Comparison of ENCODE assay signal across 2 cellular contexts in the genomic region with DNA sequence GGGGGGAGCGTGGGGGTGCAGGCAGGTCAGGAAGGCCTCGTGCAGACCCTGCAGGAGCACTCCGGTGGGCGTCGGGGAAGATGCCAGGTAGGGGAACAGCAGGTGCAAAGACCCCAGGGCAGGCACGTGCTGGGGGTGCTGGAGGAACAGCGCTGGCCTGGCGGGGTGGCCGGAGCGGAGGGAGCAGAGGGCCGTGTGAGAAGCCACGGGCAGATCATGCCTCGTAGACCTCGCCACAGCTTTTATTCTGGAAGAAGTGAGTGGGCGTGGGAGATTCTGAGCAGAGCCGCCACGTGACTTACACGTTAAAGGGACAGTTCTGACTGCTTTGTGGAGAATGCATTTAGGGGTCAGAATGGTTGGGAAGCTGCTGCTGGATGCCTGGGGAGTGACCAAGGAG.
TF ChIP-seq lines count a peak whose summit lies in the region.

No MANE protein-coding gene starts in this region.

TF ChIP-seq in IMR-90, 13 proteins besides CTCF, POLR2A, EP300 and RAD21:
- no peak for TF ChIP-seq MAZ (IDR thresholded peaks at IDR 0.05; ENCODE audit: borderline replicate concordance, low read depth, low read length)
- peak; percentile 48; the same call in 1 of the 2 replicates for TF ChIP-seq BHLHE40 (IDR thresholded peaks at IDR 0.05; ENCODE audit: low read depth, low read length)
- TF ChIP-seq RFX5 (IDR thresholded peaks at IDR 0.05; ENCODE audit: low read depth, low read length), result no peak
- TF ChIP-seq, protein P1, sequence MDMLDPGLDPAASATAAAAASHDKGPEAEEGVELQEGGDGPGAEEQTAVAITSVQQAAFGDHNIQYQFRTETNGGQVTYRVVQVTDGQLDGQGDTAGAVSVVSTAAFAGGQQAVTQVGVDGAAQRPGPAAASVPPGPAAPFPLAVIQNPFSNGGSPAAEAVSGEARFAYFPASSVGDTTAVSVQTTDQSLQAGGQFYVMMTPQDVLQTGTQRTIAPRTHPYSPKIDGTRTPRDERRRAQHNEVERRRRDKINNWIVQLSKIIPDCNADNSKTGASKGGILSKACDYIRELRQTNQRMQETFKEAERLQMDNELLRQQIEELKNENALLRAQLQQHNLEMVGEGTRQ (IDR thresholded peaks at IDR 0.05; ENCODE audit: low read depth, low read length), result peak; percentile 90
- TF ChIP-seq CEBPB (IDR thresholded peaks at IDR 0.05; ENCODE audit: low read depth, low read length), result no peak

TF ChIP-seq in H1, 55 proteins besides CTCF, POLR2A, EP300 and RAD21:
- TF ChIP-seq KDM1A (IDR thresholded peaks at IDR 0.05; ENCODE audit: borderline replicate concordance, low read length), result no peak
- TF ChIP-seq, protein P2, sequence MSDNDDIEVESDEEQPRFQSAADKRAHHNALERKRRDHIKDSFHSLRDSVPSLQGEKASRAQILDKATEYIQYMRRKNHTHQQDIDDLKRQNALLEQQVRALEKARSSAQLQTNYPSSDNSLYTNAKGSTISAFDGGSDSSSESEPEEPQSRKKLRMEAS (IDR thresholded peaks at IDR 0.05), result 0 out of 2 replicates have a peak, but pooled peaks have one; percentile 14
